In genomic region chr10:36256905-36257304, GRCh38 we compare ENCODE assay signal across 1 cellular context.
TF ChIP-seq lines count a peak whose summit lies in the region.

No MANE protein-coding gene starts in this region.

TF ChIP-seq in SK-N-SH treated with all-trans-retinoic acid at 6 μM for 48 hours, 23 proteins besides CTCF, POLR2A, EP300 and RAD21 (continued from another document):
- TF ChIP-seq CREB5 (CRISPR knock-in tag; IDR thresholded peaks at IDR 0.05; ENCODE audit: low read depth) = no peak
- no peak for TF ChIP-seq ISL1 (CRISPR knock-in tag; IDR thresholded peaks at IDR 0.05)
- TF ChIP-seq CSDC2 (CRISPR knock-in tag; IDR thresholded peaks at IDR 0.05) = no peak
